Comparison of ENCODE assay signal across 15 cellular contexts in the genomic region with DNA sequence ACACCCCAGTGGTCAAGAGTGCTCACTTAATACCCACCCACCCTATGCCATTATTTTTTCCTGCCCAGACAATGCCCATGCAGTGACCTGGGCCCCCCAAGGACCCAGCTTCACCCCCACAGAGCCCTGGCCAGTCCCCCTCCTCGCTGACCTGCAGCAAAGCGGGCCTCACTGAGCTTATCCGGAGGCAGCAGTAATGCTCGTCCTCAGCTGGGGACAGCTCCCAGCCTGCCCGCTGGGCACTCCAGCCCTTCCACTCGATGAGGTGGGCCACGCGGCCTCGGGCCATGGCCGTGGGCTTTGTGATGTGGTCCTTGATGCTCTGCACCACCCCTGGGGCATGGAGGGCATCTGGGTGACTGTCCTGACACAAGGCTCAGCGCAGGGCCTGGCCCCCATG. TPM values are rescaled to one million over a fixed set of nuclear protein-coding genes. Genes with fewer than 3 reads are reported as not detected.
"Had no signal": no experiment of that assay in that cellular context is flagged by ENCODE, and none has a peak within 500 bp of the region (broad histone marks: within the 10 kb centered on the region; RNA-seq: fewer than 3 reads in every experiment).

No MANE protein-coding gene starts in this region.

RNA-seq across cellular contexts. Expression of gene CLCNKB, which starts 7.1 kb away (rescaled TPM):
- total RNA-seq: activated B cell treated with CpG ODN at 0.5 μM for 24 hours; activated CD4-positive, alpha-beta memory T cell treated with anti-CD3 and anti-CD28 coated beads for 36 hours; activated CD4-positive, alpha-beta memory T cell treated with anti-CD3 and anti-CD28 coated beads, Interleukin-2, amount 10 ng/mL, durations not matched to agents 7 days and 5 days; activated CD4-positive, alpha-beta T cell treated with anti-CD3 and anti-CD28 coated beads for 36 hours; activated CD4-positive, alpha-beta T cell treated with anti-CD3 and anti-CD28 coated beads, Interleukin-2, amount 10 ng/mL, durations not matched to agents 24 days and 14 days; activated CD4-positive, alpha-beta T cell treated with anti-CD3 and anti-CD28 coated beads, Interleukin-2, amount 10 ng/mL, durations not matched to agents 7 days and 5 days; activated CD8-positive, alpha-beta memory T cell treated with anti-CD3 and anti-CD28 coated beads for 36 hours; activated CD8-positive, alpha-beta memory T cell treated with anti-CD3 and anti-CD28 coated beads, Interleukin-2, amount 10 ng/mL, durations not matched to agents 7 days and 5 days; activated CD8-positive, alpha-beta T cell treated with anti-CD3 and anti-CD28 coated beads for 36 hours; activated CD8-positive, alpha-beta T cell treated with anti-CD3 and anti-CD28 coated beads, Interleukin-2, amount 10 ng/mL, durations not matched to agents 7 days and 5 days; T-cell; T-helper 1 cell treated with Interleukin-12 subunit alpha and Interleukin-12 subunit beta and Interleukin-4 antibody, amounts not matched to agents 30 ng/mL and 1 ng/mL, for 36 hours; T-helper 17 cell; T-helper 2 cell treated with Interferon-gamma antibody and Interleukin-4, amounts not matched to agents 100 ng/mL and 5 ng/mL, for 36 hours had no signal

RNA-seq across cellular contexts. Expression of gene CLCNKA, which starts 14.6 kb away (rescaled TPM):
- total RNA-seq: activated CD4-positive, alpha-beta memory T cell treated with anti-CD3 and anti-CD28 coated beads for 36 hours; activated CD4-positive, alpha-beta T cell treated with anti-CD3 and anti-CD28 coated beads for 36 hours; activated CD4-positive, alpha-beta T cell treated with anti-CD3 and anti-CD28 coated beads, Interleukin-2, amount 10 ng/mL, durations not matched to agents 24 days and 14 days; activated CD4-positive, alpha-beta T cell treated with anti-CD3 and anti-CD28 coated beads, Interleukin-2, amount 10 ng/mL, durations not matched to agents 7 days and 5 days; activated CD8-positive, alpha-beta memory T cell treated with anti-CD3 and anti-CD28 coated beads for 36 hours; activated CD8-positive, alpha-beta memory T cell treated with anti-CD3 and anti-CD28 coated beads, Interleukin-2, amount 10 ng/mL, durations not matched to agents 7 days and 5 days; activated CD8-positive, alpha-beta T cell treated with anti-CD3 and anti-CD28 coated beads for 36 hours; activated CD8-positive, alpha-beta T cell treated with anti-CD3 and anti-CD28 coated beads, Interleukin-2, amount 10 ng/mL, durations not matched to agents 7 days and 5 days; T-cell; T-helper 1 cell treated with Interleukin-12 subunit alpha and Interleukin-12 subunit beta and Interleukin-4 antibody, amounts not matched to agents 30 ng/mL and 1 ng/mL, for 36 hours; T-helper 17 cell; T-helper 2 cell treated with Interferon-gamma antibody and Interleukin-4, amounts not matched to agents 100 ng/mL and 5 ng/mL, for 36 hours had no signal

RNA-seq across cellular contexts. Expression of gene HSPB7, which starts 18.6 kb away (rescaled TPM):
- total RNA-seq: activated B cell treated with CpG ODN at 0.5 μM for 24 hours; activated CD4-positive, alpha-beta memory T cell treated with anti-CD3 and anti-CD28 coated beads for 36 hours; activated CD4-positive, alpha-beta memory T cell treated with anti-CD3 and anti-CD28 coated beads, Interleukin-2, amount 10 ng/mL, durations not matched to agents 7 days and 5 days; activated CD4-positive, alpha-beta T cell treated with anti-CD3 and anti-CD28 coated beads for 36 hours; activated CD4-positive, alpha-beta T cell treated with anti-CD3 and anti-CD28 coated beads, Interleukin-2, amount 10 ng/mL, durations not matched to agents 24 days and 14 days; activated CD4-positive, alpha-beta T cell treated with anti-CD3 and anti-CD28 coated beads, Interleukin-2, amount 10 ng/mL, durations not matched to agents 7 days and 5 days; activated CD8-positive, alpha-beta memory T cell treated with anti-CD3 and anti-CD28 coated beads for 36 hours; activated CD8-positive, alpha-beta memory T cell treated with anti-CD3 and anti-CD28 coated beads, Interleukin-2, amount 10 ng/mL, durations not matched to agents 7 days and 5 days; activated CD8-positive, alpha-beta T cell treated with anti-CD3 and anti-CD28 coated beads for 36 hours; activated CD8-positive, alpha-beta T cell treated with anti-CD3 and anti-CD28 coated beads, Interleukin-2, amount 10 ng/mL, durations not matched to agents 7 days and 5 days; T-helper 1 cell treated with Interleukin-12 subunit alpha and Interleukin-12 subunit beta and Interleukin-4 antibody, amounts not matched to agents 30 ng/mL and 1 ng/mL, for 36 hours; T-helper 17 cell; T-helper 2 cell treated with Interferon-gamma antibody and Interleukin-4, amounts not matched to agents 100 ng/mL and 5 ng/mL, for 36 hours had no signal

RNA-seq across cellular contexts. Expression of gene SRARP, which starts 32.4 kb away (rescaled TPM):
- total RNA-seq: activated B cell treated with CpG ODN at 0.5 μM for 24 hours; activated CD4-positive, alpha-beta memory T cell treated with anti-CD3 and anti-CD28 coated beads for 36 hours; activated CD4-positive, alpha-beta memory T cell treated with anti-CD3 and anti-CD28 coated beads, Interleukin-2, amount 10 ng/mL, durations not matched to agents 7 days and 5 days; activated CD4-positive, alpha-beta T cell treated with anti-CD3 and anti-CD28 coated beads for 36 hours; activated CD4-positive, alpha-beta T cell treated with anti-CD3 and anti-CD28 coated beads, Interleukin-2, amount 10 ng/mL, durations not matched to agents 24 days and 14 days; activated CD4-positive, alpha-beta T cell treated with anti-CD3 and anti-CD28 coated beads, Interleukin-2, amount 10 ng/mL, durations not matched to agents 7 days and 5 days; activated CD8-positive, alpha-beta memory T cell treated with anti-CD3 and anti-CD28 coated beads for 36 hours; activated CD8-positive, alpha-beta memory T cell treated with anti-CD3 and anti-CD28 coated beads, Interleukin-2, amount 10 ng/mL, durations not matched to agents 7 days and 5 days; activated CD8-positive, alpha-beta T cell treated with anti-CD3 and anti-CD28 coated beads for 36 hours; activated CD8-positive, alpha-beta T cell treated with anti-CD3 and anti-CD28 coated beads, Interleukin-2, amount 10 ng/mL, durations not matched to agents 7 days and 5 days; T-cell; T-helper 1 cell treated with Interleukin-12 subunit alpha and Interleukin-12 subunit beta and Interleukin-4 antibody, amounts not matched to agents 30 ng/mL and 1 ng/mL, for 36 hours; T-helper 17 cell; T-helper 2 cell treated with Interferon-gamma antibody and Interleukin-4, amounts not matched to agents 100 ng/mL and 5 ng/mL, for 36 hours; WTC11 had no signal

RNA-seq across cellular contexts. Expression of gene FAM131C, which starts 37.0 kb away (rescaled TPM):
- total RNA-seq: activated B cell treated with CpG ODN at 0.5 μM for 24 hours, T-helper 17 cell had no signal
